Comparison of ENCODE assay signal across 8 cellular contexts in genomic region chr1:145823565-145824498, GRCh38. TPM values are rescaled to one million over a fixed set of nuclear protein-coding genes. Genes with fewer than 3 reads are reported as not detected.
DNase-seq lines count a peak whose midpoint lies in the region; ATAC-seq and TF ChIP-seq lines count a peak whose summit lies in the region.

A gene with protein sequence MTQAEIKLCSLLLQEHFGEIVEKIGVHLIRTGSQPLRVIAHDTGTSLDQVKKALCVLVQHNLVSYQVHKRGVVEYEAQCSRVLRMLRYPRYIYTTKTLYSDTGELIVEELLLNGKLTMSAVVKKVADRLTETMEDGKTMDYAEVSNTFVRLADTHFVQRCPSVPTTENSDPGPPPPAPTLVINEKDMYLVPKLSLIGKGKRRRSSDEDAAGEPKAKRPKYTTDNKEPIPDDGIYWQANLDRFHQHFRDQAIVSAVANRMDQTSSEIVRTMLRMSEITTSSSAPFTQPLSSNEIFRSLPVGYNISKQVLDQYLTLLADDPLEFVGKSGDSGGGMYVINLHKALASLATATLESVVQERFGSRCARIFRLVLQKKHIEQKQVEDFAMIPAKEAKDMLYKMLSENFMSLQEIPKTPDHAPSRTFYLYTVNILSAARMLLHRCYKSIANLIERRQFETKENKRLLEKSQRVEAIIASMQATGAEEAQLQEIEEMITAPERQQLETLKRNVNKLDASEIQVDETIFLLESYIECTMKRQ (plus strand): TSS chr1:145824200. CDS start chr1:145825777, 1,577 bp downstream.
TSS of gene RNF115 (minus strand) at chr1:145824095. CDS start at chr1:145823873, 222 bp downstream.

- peak within 1 kb of the TSS; percentile 72 to 89 for H3K27ac ChIP-seq in mucosa of rectum (ENCODE audit: low read depth in 2 of 2, low read length in 2 of 2)

- in situ Hi-C loops in KBM-7 (cut with MboI; ENCODE audit: low pct_unique_long_range_greater_than_20kb, low sequenced_read_pairs), result no loop called here

- peak; percentile 78 for ATAC-seq in GM21717 (IDR thresholded peaks at IDR 0.05; ENCODE audit: unreplicated experiment)

- no peaks in the 10 kb centered on the region for H3K4me1 ChIP-seq in mucosa of rectum (ENCODE audit: control insufficient read depth in 2 of 2, insufficient read depth in 2 of 2, low read length in 2 of 2)

- H3K27me3 ChIP-seq in mucosa of rectum (ENCODE audit: control insufficient read depth in 2 of 2, insufficient read depth in 2 of 2, low read length in 2 of 2), result no peaks in the 10 kb centered on the region

- H3K4me3 ChIP-seq in mucosa of rectum (ENCODE audit: low read length in 2 of 2), result peak within 1 kb of the TSS; percentile 80 to 91

- DNase-seq in DMS153 (lab: John Stamatoyannopoulos, UW) (peak; percentile 88), KBM-7 (peak; percentile 96), erythroblast (lab: John Stamatoyannopoulos, UW) (peak; percentile 92 to 93)
- peak; percentile 85 for DNase-seq in activated T-cell treated with anti-CD3 and anti-CD28 coated beads, Interleukin-2, amount 50 U/mL, for 1 hour
- DNase-seq in stimulated activated CD8-positive, alpha-beta memory T cell treated with anti-CD3 and anti-CD28 coated beads, Interleukin-4, amount 100 ng/mL, for 48 hours, result peak; percentile 89

- H3K36me3 ChIP-seq in mucosa of rectum (ENCODE audit: control insufficient read depth in 2 of 2, insufficient read depth in 2 of 2, low read length in 2 of 2), result peaks cover 24 to 26% of the 10 kb centered on the region in 2 donors

- no peaks in the 10 kb centered on the region for H3K9me3 ChIP-seq in mucosa of rectum (ENCODE audit: control insufficient read depth in 2 of 2, low read length in 2 of 2)

- peak; percentile 77 for TF ChIP-seq POLR2A in erythroblast (IDR thresholded peaks at IDR 0.05; ENCODE audit: low read length)

- H3K9ac ChIP-seq in mucosa of rectum (ENCODE audit: low read depth in 1 of 2, low read length in 2 of 2), result peak within 1 kb of the TSS; percentile 66 to 79

TF ChIP-seq in PFSK-1, 5 proteins besides CTCF, POLR2A, EP300 and RAD21:
- TF ChIP-seq POLR2AphosphoS5 (IDR thresholded peaks at IDR 0.05; ENCODE audit: low read depth, low read length) (peak; percentile 86), SIN3A (IDR thresholded peaks at IDR 0.05; ENCODE audit: borderline replicate concordance, insufficient read depth, low read length) (peak; percentile 83; the same call in 1 of the 2 replicates), TAF1 (IDR thresholded peaks at IDR 0.05; ENCODE audit: borderline replicate concordance, insufficient read depth, low read length) (peak; percentile 96), FOXP2 (optimal IDR thresholded peaks at IDR 0.05; ENCODE audit: borderline replicate concordance, extremely low read depth, extremely low read length, insufficient read depth) (peak; percentile 83), REST (IDR thresholded peaks at IDR 0.05; ENCODE audit: insufficient read depth in 1 of 2, low read depth in 2 of 2, low read length in 2 of 2) (0 out of 4 replicates have a peak, but pooled peaks of 1 of the 2 experiments have one; percentile 41)

RNA-seq across cellular contexts. Expression of the first gene that starts in this region (rescaled TPM):
- polyA plus RNA-seq in PFSK-1 (2012; ENCODE audit: insufficient read length, low read depth), result 62.9 TPM

RNA-seq across cellular contexts. Expression of gene RNF115, which starts in this region (rescaled TPM):
- 3.5 TPM for polyA plus RNA-seq in PFSK-1 (2012; ENCODE audit: insufficient read length, low read depth)

Comparison
In these comparisons a context has a peak if more than half of its experiments do, and no peak if none do; other contexts are left out.
1. Peak in every context shown above with its lines: DNase-seq, ATAC-seq, H3K4me3 ChIP-seq and H3K27ac ChIP-seq.